11 cellular contexts compared by ENCODE assay signal in genomic region chr2:152405206-152406118, GRCh38.
A peak's percentile ranks its signal among the peaks of the same experiment; 100 is the strongest.
DNase-seq lines count a peak whose midpoint lies in the region; ATAC-seq and TF ChIP-seq lines count a peak whose summit lies in the region.
"Had no signal": no experiment of that assay in that cellular context is flagged by ENCODE, and none has a peak within 500 bp of the region (broad histone marks: within the 10 kb centered on the region; RNA-seq: fewer than 3 reads in every experiment).

No MANE protein-coding gene starts in this region.

- H3K27me3 ChIP-seq in SK-N-SH (ENCODE audit: insufficient read depth) (no peaks in the 10 kb centered on the region), Panc1 (ENCODE audit: control insufficient read depth, insufficient read depth, low read length) (no peaks in the 10 kb centered on the region), hepatocyte (no peaks in the 10 kb centered on the region), upper lobe of right lung (no peaks in the 10 kb centered on the region), MG63 (no peaks in the 10 kb centered on the region)

- no peaks in the 10 kb centered on the region for H3K9me3 ChIP-seq in SK-N-SH
- H3K9me3 ChIP-seq in Panc1 (ENCODE audit: control insufficient read depth, insufficient read depth, low read depth, low read length) = no peaks in the 10 kb centered on the region
- no peaks in the 10 kb centered on the region for H3K9me3 ChIP-seq in hepatocyte (ENCODE audit: low read depth)
- no peaks in the 10 kb centered on the region for H3K9me3 ChIP-seq in upper lobe of right lung
- H3K9me3 ChIP-seq in MG63 = no peaks in the 10 kb centered on the region

- in situ Hi-C loops in Panc1 (cut with HindIII; ENCODE audit: low pct_unique_long_range_greater_than_20kb, low sequenced_read_pairs) = no loop called here

- H3K4me3 ChIP-seq in SK-N-SH (ENCODE audit: low read depth in 2 of 2, low read length in 1 of 2) (no peak overlapping the region), Panc1 (ENCODE audit: low read depth in 2 of 2, low read length in 2 of 2) (no peak overlapping the region), hepatocyte (no peak overlapping the region), upper lobe of right lung (no peak overlapping the region), MG63 (no peak overlapping the region)

- POLR2A ChIA-PET in SK-N-SH (lab: Yijun Ruan, JAX) = no interaction called here
- POLR2A ChIA-PET in Panc1 (lab: Charles Lee) = interaction anchor here (0.6 kb wide), 1 partner anchor 216 kb away, joined by 3 read pairs; no protein-coding TSS in a partner anchor

- no peak for TF ChIP-seq CTCF in SK-N-SH (IDR thresholded peaks at IDR 0.05)
- TF ChIP-seq CTCF in Panc1 (IDR thresholded peaks at IDR 0.05) = no peak
- no peak for TF ChIP-seq CTCF in hepatocyte (IDR thresholded peaks at IDR 0.05; ENCODE audit: poor library complexity)
- TF ChIP-seq CTCF in upper lobe of right lung (IDR thresholded peaks at IDR 0.05) = no peak
- TF ChIP-seq CTCF in GM20000 (IDR thresholded peaks at IDR 0.05; ENCODE audit: extremely low read depth, missing control alignments) = no peak

- TF ChIP-seq RAD21 in SK-N-SH (IDR thresholded peaks at IDR 0.05; ENCODE audit: low read length) = no peak

- peaks cover 33% of the 10 kb centered on the region; the same call in 1 of the 2 replicates for H3K79me2 ChIP-seq in SK-N-SH (ENCODE audit: insufficient read depth)
- peaks cover 93% of the 10 kb centered on the region for H3K79me2 ChIP-seq in hepatocyte

- intact Hi-C loops in Panc1 (cut with micrococcal nuclease; ENCODE audit: unreplicated experiment) (no loop called here), upper lobe of right lung (cut with DNase I) (no loop called here)

- 0 out of 2 replicates have a peak, but pooled peaks cover 5% of the 10 kb centered on the region for H4K20me1 ChIP-seq in SK-N-SH (ENCODE audit: insufficient read depth)
- H4K20me1 ChIP-seq in hepatocyte (ENCODE audit: insufficient read depth, poor library complexity, severe bottlenecking) = peaks cover 5% of the 10 kb centered on the region

- 85% methylated on average over 2 of the region's 2 CpGs for WGBS in SK-N-SH (ENCODE audit: low lambda C conversion rate)
- WGBS in hepatocyte (ENCODE audit: low lambda C conversion rate, missing lambda C conversion rate) = 96% methylated on average over 2 of the region's 2 CpGs

- H3K9ac ChIP-seq in SK-N-SH = no peak overlapping the region

- ATAC-seq in SK-N-SH treated with all-trans-retinoic acid at 6 μM for 48 hours (no peak; the same call in 2 of the 3 replicates), Panc1 (peak; percentile 91), upper lobe of right lung (peak; percentile 88)

- no peak for DNase-seq in SK-N-SH
- peak; percentile 67 for DNase-seq in Panc1 (ENCODE audit: low read depth, low spot score)
- DNase-seq in hepatocyte (ENCODE audit: low spot score) = peak; percentile 49
- DNase-seq in upper lobe of right lung = no peak
- no peak for DNase-seq in GM20000 (ENCODE audit: low spot score)
- no peak for DNase-seq in MG63
- DNase-seq in DMS114 treated with DMSO at 0.1 percent for 48 hours (lab: John Stamatoyannopoulos, UW; ENCODE audit: unreplicated experiment) = no peak
- DNase-seq: central memory CD4-positive, alpha-beta T cell; MV-4-11; WERI-Rb-1 had no signal

- H3K9me2 ChIP-seq in SK-N-SH (no peaks in the 10 kb centered on the region), hepatocyte (replicated peaks; ENCODE audit: insufficient read depth) (no peaks in the 10 kb centered on the region)

- no peaks in the 10 kb centered on the region for H3K36me3 ChIP-seq in SK-N-SH (replicated peaks in 1 of 2; ENCODE audit: control insufficient read depth in 1 of 2, insufficient read depth in 2 of 2, low read length in 1 of 2)
- no peaks in the 10 kb centered on the region for H3K36me3 ChIP-seq in Panc1 (ENCODE audit: control insufficient read depth, insufficient read depth, low read length)
- H3K36me3 ChIP-seq in hepatocyte (replicated peaks; ENCODE audit: insufficient read depth, low read depth) = no peaks in the 10 kb centered on the region
- H3K36me3 ChIP-seq in upper lobe of right lung = no peaks in the 10 kb centered on the region
- no peaks in the 10 kb centered on the region for H3K36me3 ChIP-seq in MG63
- H3K36me3 ChIP-seq: WERI-Rb-1 had no signal

- CTCF ChIA-PET in SK-N-SH (lab: Yijun Ruan, JAX) (interaction anchor here (0.9 kb wide), 1 partner anchor 10 kb away, joined by 3 read pairs; no protein-coding TSS in a partner anchor), Panc1 (lab: Charles Lee) (interaction anchor here (0.8 kb wide), 1 partner anchor 9 kb away, joined by 3 read pairs; no protein-coding TSS in a partner anchor)

- no peak overlapping the region for H2AFZ ChIP-seq in SK-N-SH (ENCODE audit: low read depth)
- H2AFZ ChIP-seq in hepatocyte = no peak overlapping the region

- H3F3A ChIP-seq in SK-N-SH (replicated peaks; ENCODE audit: insufficient read depth) = peaks cover 4% of the 10 kb centered on the region

- no peak for TF ChIP-seq EP300 in SK-N-SH (IDR thresholded peaks at IDR 0.05; ENCODE audit: borderline replicate concordance in 1 of 2, low read depth in 1 of 2, low read length in 1 of 2)

- H3K4me2 ChIP-seq in SK-N-SH (0 out of 2 replicates have a peak overlapping the region, but pooled peaks have one; percentile 20), hepatocyte (no peak overlapping the region)

- no peak overlapping the region for H3K27ac ChIP-seq in SK-N-SH (ENCODE audit: low read depth in 2 of 2, low read length in 1 of 2)
- H3K27ac ChIP-seq in Panc1 (ENCODE audit: low read length) = peak overlapping the region; percentile 94
- H3K27ac ChIP-seq in hepatocyte = peak overlapping the region; percentile 71
- H3K27ac ChIP-seq in upper lobe of right lung = peak overlapping the region; percentile 64
- H3K27ac ChIP-seq: WERI-Rb-1 had no signal

- H3K4me1 ChIP-seq in SK-N-SH (ENCODE audit: control insufficient read depth in 1 of 2, insufficient read depth in 2 of 2, low read depth in 1 of 2, low read length in 1 of 2) (peaks cover 22% of the 10 kb centered on the region in 2 experiments; a peak in 3 of 4 replicates), Panc1 (ENCODE audit: control insufficient read depth, insufficient read depth, low read length) (peaks cover 82% of the 10 kb centered on the region), hepatocyte (ENCODE audit: insufficient read depth) (peaks cover 20% of the 10 kb centered on the region), upper lobe of right lung (peaks cover 52% of the 10 kb centered on the region)

- BruUV-seq in Panc1 (replicated peaks; lab: Mats Ljungman, UMichigan) = no TSS peak

TF ChIP-seq in SK-N-SH, 30 proteins besides CTCF, POLR2A, EP300 and RAD21:
- TF ChIP-seq FOSL2 (IDR thresholded peaks at IDR 0.05; ENCODE audit: borderline replicate concordance, low read depth) = peak; percentile 39; the same call in 1 of the 2 replicates
- TF ChIP-seq GATA2 (CRISPR knock-in tag; IDR thresholded peaks at IDR 0.05) = no peak
- TF ChIP-seq JUND (IDR thresholded peaks at IDR 0.05) = peak; percentile 20; the same call in 1 of the 2 replicates

TF ChIP-seq in SK-N-SH treated with all-trans-retinoic acid at 6 μM for 48 hours, 23 proteins besides CTCF, POLR2A, EP300 and RAD21 (continues in another document):
- TF ChIP-seq BACH2 (CRISPR knock-in tag; IDR thresholded peaks at IDR 0.05; ENCODE audit: borderline replicate concordance) (no peak), CSRNP3 (CRISPR knock-in tag; IDR thresholded peaks at IDR 0.05) (no peak), GLIS3 (CRISPR knock-in tag; IDR thresholded peaks at IDR 0.05) (no peak), POU6F1 (CRISPR knock-in tag; IDR thresholded peaks at IDR 0.05; ENCODE audit: borderline replicate concordance, low read depth) (no peak), CSDC2 (CRISPR knock-in tag; IDR thresholded peaks at IDR 0.05) (no peak), CREB5 (CRISPR knock-in tag; IDR thresholded peaks at IDR 0.05; ENCODE audit: low read depth) (no peak), ZNF8 (CRISPR knock-in tag; IDR thresholded peaks at IDR 0.05) (no peak)

Comparison
In these comparisons a context has a peak if more than half of its experiments do, and no peak if none do; other contexts are left out.
1. DNase-seq: peak in Panc1 (single experiment) and hepatocyte (single experiment); none in SK-N-SH (single experiment), upper lobe of right lung (single experiment), GM20000 (single experiment), MG63 (single experiment) and DMS114 treated with DMSO at 0.1 percent for 48 hours (single experiment).
2. H3K27ac ChIP-seq: peak in Panc1 (single experiment), hepatocyte (single experiment) and upper lobe of right lung (single experiment); none in SK-N-SH (0 of 2).